Comparison of ENCODE assay signal across 8 cellular contexts in the genomic region with DNA sequence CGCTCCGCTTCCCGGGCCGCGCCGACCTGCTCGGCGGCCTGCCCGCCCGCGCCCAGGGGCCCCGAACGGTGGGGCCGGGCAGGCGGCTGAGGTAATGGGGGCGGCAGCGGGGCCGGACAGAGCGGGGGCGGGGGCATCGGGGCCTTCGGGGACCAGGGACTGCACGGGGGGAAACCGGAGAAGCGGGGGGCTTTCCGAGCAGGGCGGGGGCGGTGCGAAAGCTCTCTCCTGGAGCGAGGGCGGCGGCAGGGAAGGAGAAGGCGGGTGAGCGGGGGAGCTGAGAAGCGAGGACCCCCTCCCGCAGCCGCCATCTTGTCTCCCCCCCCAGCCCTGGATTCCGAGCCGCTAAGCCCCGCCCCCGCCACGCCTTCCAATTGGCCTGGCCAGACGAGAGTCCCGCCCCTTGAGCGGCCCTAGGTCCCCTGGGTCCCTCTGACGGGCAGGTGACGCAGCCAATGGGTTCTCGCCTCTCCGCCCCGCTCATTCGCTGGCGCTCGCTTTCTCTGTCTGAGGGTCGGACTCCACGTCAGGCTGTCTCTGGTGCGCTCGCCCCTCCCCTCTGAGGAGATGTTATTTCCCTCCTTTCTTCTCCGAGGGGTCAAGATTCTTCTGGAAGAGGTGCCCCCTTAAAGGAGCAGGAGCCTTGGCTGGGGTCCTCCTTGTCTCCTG. TPM values are rescaled to one million over a fixed set of nuclear protein-coding genes. Genes with fewer than 3 reads are reported as not detected.
DNase-seq lines count a peak whose midpoint lies in the region; ATAC-seq and TF ChIP-seq lines count a peak whose summit lies in the region.

No MANE protein-coding gene starts in this region.

- peaks cover 49% of the 10 kb centered on the region for H3K79me2 ChIP-seq in SK-N-SH (ENCODE audit: insufficient read depth)

- no peak for TF ChIP-seq EP300 in SK-N-SH (IDR thresholded peaks at IDR 0.05; ENCODE audit: borderline replicate concordance in 1 of 2, low read depth in 1 of 2, low read length in 1 of 2)

- H3K27ac ChIP-seq in SK-N-SH (ENCODE audit: low read depth in 2 of 2, low read length in 1 of 2) (peak overlapping the region; percentile 49 to 91; a peak in 3 of 4 replicates), testis (peak overlapping the region; percentile 97 to 99)

- no peak for TF ChIP-seq CTCF in GM10248 (IDR thresholded peaks at IDR 0.05; ENCODE audit: control extremely low read depth, extremely low read depth, low read depth, missing control alignments)
- no peak for TF ChIP-seq CTCF in SK-N-SH (IDR thresholded peaks at IDR 0.05)
- no peak for TF ChIP-seq CTCF in omental fat pad (IDR thresholded peaks at IDR 0.05)
- no peak for TF ChIP-seq CTCF in testis (IDR thresholded peaks at IDR 0.05)

- H3K9ac ChIP-seq in SK-N-SH: peak overlapping the region; percentile 82

- H3K27ac Mint-ChIP-seq in activated naive CD4-positive, alpha-beta T cell treated with anti-CD3 and anti-CD28 coated beads, Interleukin-2, amount 50 U/mL, for 72 hours: peak overlapping the region; percentile 88 to 91

- H3K9me3 ChIP-seq in SK-N-SH: no peaks in the 10 kb centered on the region
- H3K9me3 ChIP-seq in testis: no peaks in the 10 kb centered on the region

- intact Hi-C loops in testis (cut with DNase I; ENCODE audit: low total_unique reads): no loop called here

- H3K4me2 ChIP-seq in SK-N-SH: peak overlapping the region; percentile 71

- H3K27me3 ChIP-seq in SK-N-SH (ENCODE audit: insufficient read depth) (no peaks in the 10 kb centered on the region), testis (no peaks in the 10 kb centered on the region)

- peaks cover 6% of the 10 kb centered on the region for H3F3A ChIP-seq in SK-N-SH (replicated peaks; ENCODE audit: insufficient read depth)

- H3K9me3 Mint-ChIP-seq in activated naive CD4-positive, alpha-beta T cell treated with anti-CD3 and anti-CD28 coated beads, Interleukin-2, amount 50 U/mL, for 72 hours: peaks cover 0 to 12% of the 10 kb centered on the region in 2 donors

- H2AFZ ChIP-seq in SK-N-SH (ENCODE audit: low read depth): peak overlapping the region; percentile 45; the same call in 1 of the 2 replicates

- TF ChIP-seq POLR2A in testis (IDR thresholded peaks at IDR 0.05): no peak

- H3K4me3 ChIP-seq in SK-N-SH (ENCODE audit: low read depth in 2 of 2, low read length in 1 of 2) (peak overlapping the region; percentile 62 to 63), testis (peak overlapping the region; percentile 87 to 88)

- H4K20me1 ChIP-seq in SK-N-SH (ENCODE audit: insufficient read depth): peaks cover 20% of the 10 kb centered on the region

- POLR2A ChIA-PET in GM10248 (lab: Yijun Ruan, JAX): interaction anchor here (0.6 to 1.1 kb wide), 4 partner anchors 11 to 334 kb away, joined by 3 to 7 read pairs (median 4); no protein-coding TSS in a partner anchor
- POLR2A ChIA-PET in SK-N-SH (lab: Yijun Ruan, JAX): interaction anchor here (0.6 to 1.1 kb wide), 4 partner anchors 11 to 1187 kb away, joined by 3 to 7 read pairs (median 3); a partner anchor contains a TSS

- peaks cover 6 to 16% of the 10 kb centered on the region in 2 experiments; a peak in 2 of 4 replicates for H3K4me1 ChIP-seq in SK-N-SH (ENCODE audit: control insufficient read depth in 1 of 2, insufficient read depth in 2 of 2, low read depth in 1 of 2, low read length in 1 of 2)
- H3K4me1 ChIP-seq in testis: peaks cover 17% of the 10 kb centered on the region

- 1% methylated on average over 13 of the region's 58 CpGs for WGBS in SK-N-SH (ENCODE audit: low lambda C conversion rate)
- 0 to 1% methylated on average over 2 to 53 of the region's 58 CpGs for WGBS in testis, 2 donors

- no peak for TF ChIP-seq RAD21 in SK-N-SH (IDR thresholded peaks at IDR 0.05; ENCODE audit: low read length)

- CTCF ChIA-PET in GM10248 (lab: Yijun Ruan, JAX): interaction anchor here (1.1 to 1.6 kb wide), 4 partner anchors 9 to 119 kb away, joined by 3 to 6 read pairs (median 4); no protein-coding TSS in a partner anchor
- CTCF ChIA-PET in SK-N-SH (lab: Yijun Ruan, JAX): interaction anchor here (0.6 to 2.4 kb wide), 8 partner anchors 9 to 169 kb away, joined by 3 to 12 read pairs (median 4); a partner anchor contains a TSS

- H3K36me3 ChIP-seq in SK-N-SH (replicated peaks in 1 of 2; ENCODE audit: control insufficient read depth in 1 of 2, insufficient read depth in 2 of 2, low read length in 1 of 2) (peaks cover 12 to 25% of the 10 kb centered on the region in 2 experiments), testis (ENCODE audit: low read depth, missing control alignments) (no peaks in the 10 kb centered on the region)

- no peaks in the 10 kb centered on the region for H3K9me2 ChIP-seq in SK-N-SH

- H3K36me3 Mint-ChIP-seq in activated naive CD4-positive, alpha-beta T cell treated with anti-CD3 and anti-CD28 coated beads, Interleukin-2, amount 50 U/mL, for 72 hours: peaks cover 6 to 33% of the 10 kb centered on the region in 2 donors

- ATAC-seq in HG02610 (IDR thresholded peaks at IDR 0.05; ENCODE audit: unreplicated experiment) (peak; percentile 96), omental fat pad (ENCODE audit: low FRiP score) (peak; percentile 90)
- ATAC-seq in activated naive CD4-positive, alpha-beta T cell treated with anti-CD3 and anti-CD28 coated beads, Interleukin-2, amount 50 U/mL, for 72 hours: peak; percentile 96

- DNase-seq in GM10248 (ENCODE audit: extremely low spot score) (peak; percentile 100), NCI-H1092 (lab: John Stamatoyannopoulos, UW) (peak; percentile 95), SK-N-SH (peak; percentile 99), glomerular visceral epithelial cell (ENCODE audit: extremely low spot score) (peak; percentile 99), omental fat pad (ENCODE audit: low spot score) (peak; percentile 98), testis (peak; percentile 100)
- peak; percentile 99 to 100 for DNase-seq in activated naive CD4-positive, alpha-beta T cell treated with anti-CD3 and anti-CD28 coated beads, Interleukin-2, amount 50 U/mL, for 72 hours (ENCODE audit: low spot score in 2 of 2)

TF ChIP-seq in SK-N-SH, 30 proteins besides CTCF, POLR2A, EP300 and RAD21 (continues in another document):
- TF ChIP-seq, protein P1, sequence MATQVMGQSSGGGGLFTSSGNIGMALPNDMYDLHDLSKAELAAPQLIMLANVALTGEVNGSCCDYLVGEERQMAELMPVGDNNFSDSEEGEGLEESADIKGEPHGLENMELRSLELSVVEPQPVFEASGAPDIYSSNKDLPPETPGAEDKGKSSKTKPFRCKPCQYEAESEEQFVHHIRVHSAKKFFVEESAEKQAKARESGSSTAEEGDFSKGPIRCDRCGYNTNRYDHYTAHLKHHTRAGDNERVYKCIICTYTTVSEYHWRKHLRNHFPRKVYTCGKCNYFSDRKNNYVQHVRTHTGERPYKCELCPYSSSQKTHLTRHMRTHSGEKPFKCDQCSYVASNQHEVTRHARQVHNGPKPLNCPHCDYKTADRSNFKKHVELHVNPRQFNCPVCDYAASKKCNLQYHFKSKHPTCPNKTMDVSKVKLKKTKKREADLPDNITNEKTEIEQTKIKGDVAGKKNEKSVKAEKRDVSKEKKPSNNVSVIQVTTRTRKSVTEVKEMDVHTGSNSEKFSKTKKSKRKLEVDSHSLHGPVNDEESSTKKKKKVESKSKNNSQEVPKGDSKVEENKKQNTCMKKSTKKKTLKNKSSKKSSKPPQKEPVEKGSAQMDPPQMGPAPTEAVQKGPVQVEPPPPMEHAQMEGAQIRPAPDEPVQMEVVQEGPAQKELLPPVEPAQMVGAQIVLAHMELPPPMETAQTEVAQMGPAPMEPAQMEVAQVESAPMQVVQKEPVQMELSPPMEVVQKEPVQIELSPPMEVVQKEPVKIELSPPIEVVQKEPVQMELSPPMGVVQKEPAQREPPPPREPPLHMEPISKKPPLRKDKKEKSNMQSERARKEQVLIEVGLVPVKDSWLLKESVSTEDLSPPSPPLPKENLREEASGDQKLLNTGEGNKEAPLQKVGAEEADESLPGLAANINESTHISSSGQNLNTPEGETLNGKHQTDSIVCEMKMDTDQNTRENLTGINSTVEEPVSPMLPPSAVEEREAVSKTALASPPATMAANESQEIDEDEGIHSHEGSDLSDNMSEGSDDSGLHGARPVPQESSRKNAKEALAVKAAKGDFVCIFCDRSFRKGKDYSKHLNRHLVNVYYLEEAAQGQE (IDR thresholded peaks at IDR 0.05; ENCODE audit: low read depth, low read length): 0 out of 2 replicates have a peak, but pooled peaks have one; percentile 34
- TF ChIP-seq YY1 (IDR thresholded peaks at IDR 0.05; ENCODE audit: low read depth): peak; percentile 91
- TF ChIP-seq, protein P2, sequence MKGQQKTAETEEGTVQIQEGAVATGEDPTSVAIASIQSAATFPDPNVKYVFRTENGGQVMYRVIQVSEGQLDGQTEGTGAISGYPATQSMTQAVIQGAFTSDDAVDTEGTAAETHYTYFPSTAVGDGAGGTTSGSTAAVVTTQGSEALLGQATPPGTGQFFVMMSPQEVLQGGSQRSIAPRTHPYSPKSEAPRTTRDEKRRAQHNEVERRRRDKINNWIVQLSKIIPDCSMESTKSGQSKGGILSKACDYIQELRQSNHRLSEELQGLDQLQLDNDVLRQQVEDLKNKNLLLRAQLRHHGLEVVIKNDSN (IDR thresholded peaks at IDR 0.05; ENCODE audit: borderline replicate concordance, low read depth): no peak
- no peak for TF ChIP-seq FOXM1 (IDR thresholded peaks at IDR 0.05; ENCODE audit: low read depth)
- TF ChIP-seq POLR2AphosphoS5 (IDR thresholded peaks at IDR 0.05; ENCODE audit: low read depth, low read length): peak; percentile 56
- no peak for TF ChIP-seq SIN3A (IDR thresholded peaks at IDR 0.05; ENCODE audit: borderline replicate concordance, low read depth, low read length)
- TF ChIP-seq, protein P3, sequence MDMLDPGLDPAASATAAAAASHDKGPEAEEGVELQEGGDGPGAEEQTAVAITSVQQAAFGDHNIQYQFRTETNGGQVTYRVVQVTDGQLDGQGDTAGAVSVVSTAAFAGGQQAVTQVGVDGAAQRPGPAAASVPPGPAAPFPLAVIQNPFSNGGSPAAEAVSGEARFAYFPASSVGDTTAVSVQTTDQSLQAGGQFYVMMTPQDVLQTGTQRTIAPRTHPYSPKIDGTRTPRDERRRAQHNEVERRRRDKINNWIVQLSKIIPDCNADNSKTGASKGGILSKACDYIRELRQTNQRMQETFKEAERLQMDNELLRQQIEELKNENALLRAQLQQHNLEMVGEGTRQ (IDR thresholded peaks at IDR 0.05; ENCODE audit: borderline replicate concordance, low read depth, low read length): no peak
- no peak for TF ChIP-seq GABPA (IDR thresholded peaks at IDR 0.05; ENCODE audit: low read depth)
- no peak for TF ChIP-seq GATA2 (CRISPR knock-in tag; IDR thresholded peaks at IDR 0.05)
- no peak for TF ChIP-seq JUND (IDR thresholded peaks at IDR 0.05)
- no peak for TF ChIP-seq TEAD4 (IDR thresholded peaks at IDR 0.05; ENCODE audit: borderline replicate concordance, insufficient read depth)

RNA-seq across cellular contexts. Expression of a gene that starts 0.5 kb away (rescaled TPM):
- polyA plus RNA-seq in SK-N-SH (2012; rRNA removed): 11.7 and 15.4 TPM in 2 replicates
- 11.7 and 13.5 TPM in 2 replicates for polyA plus RNA-seq in SK-N-SH (2012; cell fraction: cytosol; rRNA removed)
- 17.6 and 21.4 TPM in 2 replicates for polyA plus RNA-seq in SK-N-SH (2012; cell fraction: nucleus; rRNA removed)
- 10 to 100 TPM; 17.7 to 21.6 TPM for total RNA-seq in activated naive CD4-positive, alpha-beta T cell treated with anti-CD3 and anti-CD28 coated beads, Interleukin-2, amount 50 U/mL, for 72 hours
- 10 to 100 TPM; 15.8 to 32.1 (median 24.1) TPM for total RNA-seq in omental fat pad
- 100 to 1,000 TPM; 102 to 104 TPM for total RNA-seq in testis
- 70.5 TPM for polyA plus RNA-seq in testis (ENCODE audit: insufficient read depth, low read depth, low replicate concordance)

Comparison
In these comparisons a context has a peak if more than half of its experiments do, and no peak if none do; other contexts are left out.
1. Peak in every context shown above with its lines: DNase-seq, ATAC-seq, H3K4me3 ChIP-seq and H3K27ac ChIP-seq.